In the genomic region with DNA sequence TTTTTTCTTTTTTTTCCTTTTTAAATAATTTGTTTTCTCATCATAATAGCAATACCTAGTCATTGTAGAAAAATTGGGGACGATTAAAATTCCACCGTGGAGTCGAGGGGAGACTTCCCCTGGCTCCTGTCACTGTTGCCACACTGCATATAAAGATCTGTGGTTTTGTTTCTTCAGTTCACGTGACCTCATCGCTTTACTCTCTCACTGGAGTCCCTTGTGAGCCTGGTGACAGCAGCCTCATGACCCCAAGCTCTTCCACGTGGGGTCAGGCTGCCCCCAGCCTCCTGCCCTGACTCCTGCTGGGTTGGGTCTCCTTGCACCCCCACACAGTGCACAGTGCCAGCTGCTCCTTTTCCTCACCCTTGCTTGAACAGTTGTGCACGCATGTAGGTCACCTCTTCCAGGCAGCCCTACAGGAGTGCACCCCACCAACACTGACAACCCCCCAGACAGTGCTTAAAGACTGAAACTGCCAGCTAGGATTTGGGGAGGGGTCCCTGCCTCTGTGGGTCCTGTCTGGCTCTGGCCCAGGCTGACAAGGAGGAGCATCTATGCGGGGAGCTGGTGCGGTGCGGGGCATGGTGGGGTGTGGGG, we compare ENCODE assay signal across 1 cellular context.
TF ChIP-seq lines count a peak whose summit lies in the region.

No MANE protein-coding gene starts in this region.

TF ChIP-seq in SK-N-SH, 30 proteins besides CTCF, POLR2A, EP300 and RAD21 (continued from another document):
- TF ChIP-seq, protein P1, sequence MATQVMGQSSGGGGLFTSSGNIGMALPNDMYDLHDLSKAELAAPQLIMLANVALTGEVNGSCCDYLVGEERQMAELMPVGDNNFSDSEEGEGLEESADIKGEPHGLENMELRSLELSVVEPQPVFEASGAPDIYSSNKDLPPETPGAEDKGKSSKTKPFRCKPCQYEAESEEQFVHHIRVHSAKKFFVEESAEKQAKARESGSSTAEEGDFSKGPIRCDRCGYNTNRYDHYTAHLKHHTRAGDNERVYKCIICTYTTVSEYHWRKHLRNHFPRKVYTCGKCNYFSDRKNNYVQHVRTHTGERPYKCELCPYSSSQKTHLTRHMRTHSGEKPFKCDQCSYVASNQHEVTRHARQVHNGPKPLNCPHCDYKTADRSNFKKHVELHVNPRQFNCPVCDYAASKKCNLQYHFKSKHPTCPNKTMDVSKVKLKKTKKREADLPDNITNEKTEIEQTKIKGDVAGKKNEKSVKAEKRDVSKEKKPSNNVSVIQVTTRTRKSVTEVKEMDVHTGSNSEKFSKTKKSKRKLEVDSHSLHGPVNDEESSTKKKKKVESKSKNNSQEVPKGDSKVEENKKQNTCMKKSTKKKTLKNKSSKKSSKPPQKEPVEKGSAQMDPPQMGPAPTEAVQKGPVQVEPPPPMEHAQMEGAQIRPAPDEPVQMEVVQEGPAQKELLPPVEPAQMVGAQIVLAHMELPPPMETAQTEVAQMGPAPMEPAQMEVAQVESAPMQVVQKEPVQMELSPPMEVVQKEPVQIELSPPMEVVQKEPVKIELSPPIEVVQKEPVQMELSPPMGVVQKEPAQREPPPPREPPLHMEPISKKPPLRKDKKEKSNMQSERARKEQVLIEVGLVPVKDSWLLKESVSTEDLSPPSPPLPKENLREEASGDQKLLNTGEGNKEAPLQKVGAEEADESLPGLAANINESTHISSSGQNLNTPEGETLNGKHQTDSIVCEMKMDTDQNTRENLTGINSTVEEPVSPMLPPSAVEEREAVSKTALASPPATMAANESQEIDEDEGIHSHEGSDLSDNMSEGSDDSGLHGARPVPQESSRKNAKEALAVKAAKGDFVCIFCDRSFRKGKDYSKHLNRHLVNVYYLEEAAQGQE (IDR thresholded peaks at IDR 0.05; ENCODE audit: low read depth, low read length), result no peak
- no peak for TF ChIP-seq TCF12 (IDR thresholded peaks at IDR 0.05)
- TF ChIP-seq SIN3A (IDR thresholded peaks at IDR 0.05; ENCODE audit: borderline replicate concordance, low read depth, low read length), result no peak
- TF ChIP-seq NRF1 (IDR thresholded peaks at IDR 0.05; ENCODE audit: low read depth, low read length), result no peak
- TF ChIP-seq, protein P2, sequence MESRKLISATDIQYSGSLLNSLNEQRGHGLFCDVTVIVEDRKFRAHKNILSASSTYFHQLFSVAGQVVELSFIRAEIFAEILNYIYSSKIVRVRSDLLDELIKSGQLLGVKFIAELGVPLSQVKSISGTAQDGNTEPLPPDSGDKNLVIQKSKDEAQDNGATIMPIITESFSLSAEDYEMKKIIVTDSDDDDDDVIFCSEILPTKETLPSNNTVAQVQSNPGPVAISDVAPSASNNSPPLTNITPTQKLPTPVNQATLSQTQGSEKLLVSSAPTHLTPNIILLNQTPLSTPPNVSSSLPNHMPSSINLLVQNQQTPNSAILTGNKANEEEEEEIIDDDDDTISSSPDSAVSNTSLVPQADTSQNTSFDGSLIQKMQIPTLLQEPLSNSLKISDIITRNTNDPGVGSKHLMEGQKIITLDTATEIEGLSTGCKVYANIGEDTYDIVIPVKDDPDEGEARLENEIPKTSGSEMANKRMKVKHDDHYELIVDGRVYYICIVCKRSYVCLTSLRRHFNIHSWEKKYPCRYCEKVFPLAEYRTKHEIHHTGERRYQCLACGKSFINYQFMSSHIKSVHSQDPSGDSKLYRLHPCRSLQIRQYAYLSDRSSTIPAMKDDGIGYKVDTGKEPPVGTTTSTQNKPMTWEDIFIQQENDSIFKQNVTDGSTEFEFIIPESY (IDR thresholded peaks at IDR 0.05; ENCODE audit: borderline replicate concordance, low read depth), result no peak
- TF ChIP-seq YY1 (IDR thresholded peaks at IDR 0.05; ENCODE audit: low read depth), result no peak
- TF ChIP-seq GATA2 (CRISPR knock-in tag; IDR thresholded peaks at IDR 0.05), result no peak
- TF ChIP-seq, protein P3, sequence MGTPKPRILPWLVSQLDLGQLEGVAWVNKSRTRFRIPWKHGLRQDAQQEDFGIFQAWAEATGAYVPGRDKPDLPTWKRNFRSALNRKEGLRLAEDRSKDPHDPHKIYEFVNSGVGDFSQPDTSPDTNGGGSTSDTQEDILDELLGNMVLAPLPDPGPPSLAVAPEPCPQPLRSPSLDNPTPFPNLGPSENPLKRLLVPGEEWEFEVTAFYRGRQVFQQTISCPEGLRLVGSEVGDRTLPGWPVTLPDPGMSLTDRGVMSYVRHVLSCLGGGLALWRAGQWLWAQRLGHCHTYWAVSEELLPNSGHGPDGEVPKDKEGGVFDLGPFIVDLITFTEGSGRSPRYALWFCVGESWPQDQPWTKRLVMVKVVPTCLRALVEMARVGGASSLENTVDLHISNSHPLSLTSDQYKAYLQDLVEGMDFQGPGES (IDR thresholded peaks at IDR 0.05; ENCODE audit: low read depth, low read length), result no peak
- TF ChIP-seq ELF1 (IDR thresholded peaks at IDR 0.05), result no peak
- no peak for TF ChIP-seq FOXM1 (IDR thresholded peaks at IDR 0.05; ENCODE audit: low read depth)
- TF ChIP-seq, protein P4, sequence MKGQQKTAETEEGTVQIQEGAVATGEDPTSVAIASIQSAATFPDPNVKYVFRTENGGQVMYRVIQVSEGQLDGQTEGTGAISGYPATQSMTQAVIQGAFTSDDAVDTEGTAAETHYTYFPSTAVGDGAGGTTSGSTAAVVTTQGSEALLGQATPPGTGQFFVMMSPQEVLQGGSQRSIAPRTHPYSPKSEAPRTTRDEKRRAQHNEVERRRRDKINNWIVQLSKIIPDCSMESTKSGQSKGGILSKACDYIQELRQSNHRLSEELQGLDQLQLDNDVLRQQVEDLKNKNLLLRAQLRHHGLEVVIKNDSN (IDR thresholded peaks at IDR 0.05; ENCODE audit: borderline replicate concordance, low read depth), result no peak
- TF ChIP-seq, protein P5, sequence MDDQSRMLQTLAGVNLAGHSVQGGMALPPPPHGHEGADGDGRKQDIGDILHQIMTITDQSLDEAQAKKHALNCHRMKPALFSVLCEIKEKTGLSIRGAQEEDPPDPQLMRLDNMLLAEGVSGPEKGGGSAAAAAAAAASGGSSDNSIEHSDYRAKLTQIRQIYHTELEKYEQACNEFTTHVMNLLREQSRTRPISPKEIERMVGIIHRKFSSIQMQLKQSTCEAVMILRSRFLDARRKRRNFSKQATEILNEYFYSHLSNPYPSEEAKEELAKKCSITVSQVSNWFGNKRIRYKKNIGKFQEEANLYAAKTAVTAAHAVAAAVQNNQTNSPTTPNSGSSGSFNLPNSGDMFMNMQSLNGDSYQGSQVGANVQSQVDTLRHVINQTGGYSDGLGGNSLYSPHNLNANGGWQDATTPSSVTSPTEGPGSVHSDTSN (IDR thresholded peaks at IDR 0.05), result no peak
- TF ChIP-seq MEF2A (IDR thresholded peaks at IDR 0.05; ENCODE audit: borderline replicate concordance, low read depth), result no peak
